ENCODE assay signal across 12 cellular contexts in genomic region chr20:32285082-32285620, GRCh38. TPM values are rescaled to one million over a fixed set of nuclear protein-coding genes. Genes with fewer than 3 reads are reported as not detected.
A peak's percentile ranks its signal among the peaks of the same experiment; 100 is the strongest.
DNase-seq lines count a peak whose midpoint lies in the region; ATAC-seq, FAIRE-seq and TF ChIP-seq lines count a peak whose summit lies in the region.
"Had no signal": no experiment of that assay in that cellular context is flagged by ENCODE, and none has a peak within 500 bp of the region (broad histone marks: within the 10 kb centered on the region; RNA-seq: fewer than 3 reads in every experiment).

No MANE protein-coding gene starts in this region.

- no peaks in the 10 kb centered on the region for H3K36me3 ChIP-seq in small intestine (ENCODE audit: control insufficient read depth in 2 of 2, insufficient read depth in 2 of 2, low read length in 2 of 2)
- H3K36me3 ChIP-seq: ovary had no signal

- CTCF ChIA-PET in activated CD8-positive, alpha-beta T cell treated with anti-CD3 and anti-CD28 coated beads for 36 hours (lab: Charles Lee) = interaction anchor here (1.0 to 1.5 kb wide), 6 partner anchors 9 to 90 kb away, joined by 3 to 5 read pairs (median 4); no protein-coding TSS in a partner anchor

- no peak for FAIRE-seq in small intestine (lab: Jason Lieb, UNC)

- DNase-seq in activated T-cell treated with anti-CD3 and anti-CD28 coated beads, Interleukin-2, amount 50 U/mL, for 24 hours = no peak
- no peak for DNase-seq in activated T-cell treated with anti-CD3 and anti-CD28 coated beads, Interleukin-2, amount 50 U/mL, for 1 hour
- peak; percentile 16 for DNase-seq in activated CD8-positive, alpha-beta T cell treated with anti-CD3 and anti-CD28 coated beads for 36 hours
- DNase-seq in small intestine (no peak), GF-D8 (lab: John Stamatoyannopoulos, UW) (no peak)
- DNase-seq: ACHN, endodermal cell, ovary, RPMI8226 had no signal

- peaks cover 74% of the 10 kb centered on the region for H3K36me3 Mint-ChIP-seq in activated T-cell treated with anti-CD3 and anti-CD28 coated beads, Interleukin-2, amount 50 U/mL, for 24 hours (ENCODE audit: low read depth)
- H3K36me3 Mint-ChIP-seq in activated CD8-positive, alpha-beta T cell treated with anti-CD3 and anti-CD28 coated beads for 36 hours (ENCODE audit: low read depth) = peaks cover 48% of the 10 kb centered on the region

- 23 to 55% (median 32%) methylated on average over 3 of the region's 3 CpGs for WGBS in small intestine, 3 donors

- H3K27ac Mint-ChIP-seq in activated T-cell treated with anti-CD3 and anti-CD28 coated beads, Interleukin-2, amount 50 U/mL, for 24 hours = peak overlapping the region; percentile 93
- peak overlapping the region; percentile 93 for H3K27ac Mint-ChIP-seq in activated CD8-positive, alpha-beta T cell treated with anti-CD3 and anti-CD28 coated beads for 36 hours
- H3K27ac Mint-ChIP-seq: endodermal cell had no signal

- no peaks in the 10 kb centered on the region for H3K27me3 Mint-ChIP-seq in activated T-cell treated with anti-CD3 and anti-CD28 coated beads, Interleukin-2, amount 50 U/mL, for 24 hours
- no peaks in the 10 kb centered on the region for H3K27me3 Mint-ChIP-seq in activated CD8-positive, alpha-beta T cell treated with anti-CD3 and anti-CD28 coated beads for 36 hours

- no peaks in the 10 kb centered on the region for H3K27me3 ChIP-seq in small intestine (ENCODE audit: control insufficient read depth in 2 of 2, insufficient read depth in 2 of 2, low read length in 2 of 2)
- H3K27me3 ChIP-seq: ovary had no signal

- intact Hi-C loops in activated CD8-positive, alpha-beta T cell treated with anti-CD3 and anti-CD28 coated beads for 36 hours (cut with micrococcal nuclease) = loop anchor here (5.0 kb wide), 3 partner anchors 33 to 78 kb away; partner anchors contain the start of genes PLAGL2 and POFUT1

- H3K4me1 ChIP-seq in small intestine (ENCODE audit: control insufficient read depth in 2 of 2, insufficient read depth in 1 of 2, low read depth in 1 of 2, low read length in 1 of 2) = peaks cover 5% of the 10 kb centered on the region in 2 donors

- POLR2A ChIA-PET in activated CD8-positive, alpha-beta T cell treated with anti-CD3 and anti-CD28 coated beads for 36 hours (lab: Charles Lee) = interaction anchor here (0.7 to 2.7 kb wide), 14 partner anchors 10 to 109 kb away, joined by 3 to 16 read pairs (median 5); partner anchors contain the start of gene ASXL1

- no peak for TF ChIP-seq CTCF in activated CD8-positive, alpha-beta T cell treated with anti-CD3 and anti-CD28 coated beads for 36 hours (IDR thresholded peaks at IDR 0.05)

- H3K9me3 ChIP-seq in small intestine (ENCODE audit: control insufficient read depth, low read depth) = no peaks in the 10 kb centered on the region
- H3K9me3 ChIP-seq: ovary had no signal

- H3K4me1 Mint-ChIP-seq in activated T-cell treated with anti-CD3 and anti-CD28 coated beads, Interleukin-2, amount 50 U/mL, for 24 hours (ENCODE audit: low read depth) = peaks cover 89% of the 10 kb centered on the region
- peaks cover 73% of the 10 kb centered on the region for H3K4me1 Mint-ChIP-seq in activated CD8-positive, alpha-beta T cell treated with anti-CD3 and anti-CD28 coated beads for 36 hours (ENCODE audit: low read depth)

- ATAC-seq in GM21723 (IDR thresholded peaks at IDR 0.05; ENCODE audit: unreplicated experiment) (peak; percentile 30), GM21367 (IDR thresholded peaks at IDR 0.05; ENCODE audit: unreplicated experiment) (no peak), GM21381 (IDR thresholded peaks at IDR 0.05; ENCODE audit: unreplicated experiment) (no peak)
- peak; percentile 47 for ATAC-seq in activated CD8-positive, alpha-beta T cell treated with anti-CD3 and anti-CD28 coated beads for 36 hours

- peak overlapping the region; percentile 56 to 85 for H3K27ac ChIP-seq in small intestine (ENCODE audit: low read depth in 1 of 2, low read length in 1 of 2)
- H3K27ac ChIP-seq: ovary had no signal

- H3K4me3 ChIP-seq in small intestine (ENCODE audit: low read depth in 1 of 2, low read length in 2 of 2) = no peak overlapping the region
- H3K4me3 ChIP-seq: ovary had no signal

- H3K4me3 Mint-ChIP-seq in activated T-cell treated with anti-CD3 and anti-CD28 coated beads, Interleukin-2, amount 50 U/mL, for 24 hours = peak overlapping the region; percentile 61
- H3K4me3 Mint-ChIP-seq in activated CD8-positive, alpha-beta T cell treated with anti-CD3 and anti-CD28 coated beads for 36 hours = peak overlapping the region; percentile 22
- H3K4me3 Mint-ChIP-seq: endodermal cell had no signal

- no peaks in the 10 kb centered on the region for H3K9me3 Mint-ChIP-seq in activated T-cell treated with anti-CD3 and anti-CD28 coated beads, Interleukin-2, amount 50 U/mL, for 24 hours
- no peaks in the 10 kb centered on the region for H3K9me3 Mint-ChIP-seq in activated CD8-positive, alpha-beta T cell treated with anti-CD3 and anti-CD28 coated beads for 36 hours
- H3K9me3 Mint-ChIP-seq: endodermal cell had no signal

RNA-seq across cellular contexts. Expression of gene KIF3B, which starts 7.7 kb away (rescaled TPM):
- total RNA-seq in activated CD8-positive, alpha-beta T cell treated with anti-CD3 and anti-CD28 coated beads for 36 hours = 10 to 100 TPM; 25.4 to 25.7 TPM
- polyA plus RNA-seq in small intestine = 10 to 100 TPM; 16.2 to 31.5 (median 21.4) TPM

Comparison
In these comparisons a context has a peak if more than half of its experiments do, and no peak if none do; other contexts are left out.
1. ATAC-seq: peak in GM21723 (single experiment) and activated CD8-positive, alpha-beta T cell treated with anti-CD3 and anti-CD28 coated beads for 36 hours (single experiment); none in GM21367 (single experiment) and GM21381 (single experiment).